11 cellular contexts compared by ENCODE assay signal in the genomic region with DNA sequence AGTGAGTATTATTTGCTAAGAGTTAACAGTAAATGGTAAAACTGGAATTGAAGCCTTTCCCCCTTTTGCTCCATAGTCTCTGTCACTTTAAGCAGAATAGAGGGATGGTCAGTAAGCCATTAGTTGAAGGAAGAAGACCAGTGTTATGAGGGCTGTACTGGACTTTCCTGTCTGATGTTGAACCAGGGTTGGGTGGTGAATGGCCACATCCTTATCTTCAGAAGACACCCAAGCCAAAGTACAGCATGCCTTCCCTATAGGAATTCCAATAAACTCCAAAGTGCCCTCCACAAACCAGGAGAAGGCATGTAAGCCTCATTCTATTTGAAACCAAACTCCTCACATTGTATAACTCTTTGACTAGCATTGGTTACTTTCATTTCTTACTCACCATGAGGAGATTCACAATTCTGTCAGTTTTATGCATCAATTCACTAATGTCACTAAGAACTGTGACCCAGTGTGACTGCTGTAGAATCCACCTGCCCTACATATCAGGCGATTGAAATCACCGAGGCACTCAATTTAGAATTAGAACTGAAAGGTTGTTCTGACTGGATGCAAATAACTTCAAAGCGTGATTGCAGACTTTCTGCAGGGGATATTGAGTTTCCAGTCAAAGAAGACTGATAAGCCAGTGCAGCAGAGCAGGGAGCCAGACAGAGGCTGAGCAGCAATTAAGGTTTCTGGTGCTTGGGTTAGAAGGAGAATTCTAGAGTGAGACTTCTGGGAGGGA.
A peak's percentile ranks its signal among the peaks of the same experiment; 100 is the strongest.
DNase-seq lines count a peak whose midpoint lies in the region; ATAC-seq lines count a peak whose summit lies in the region.
"Had no signal": no experiment of that assay in that cellular context is flagged by ENCODE, and none has a peak within 500 bp of the region (broad histone marks: within the 10 kb centered on the region; RNA-seq: fewer than 3 reads in every experiment).

No MANE protein-coding gene starts in this region.

- H3K27me3 Mint-ChIP-seq in memory B cell: no peaks in the 10 kb centered on the region

- peaks cover 10% of the 10 kb centered on the region for H3K4me1 Mint-ChIP-seq in memory B cell

- no peaks in the 10 kb centered on the region for H3K36me3 Mint-ChIP-seq in memory B cell

- peak overlapping the region; percentile 27 for H3K4me3 Mint-ChIP-seq in memory B cell

- ATAC-seq in GM18867 (IDR thresholded peaks at IDR 0.05; ENCODE audit: unreplicated experiment) (peak; percentile 95), GM21619 (IDR thresholded peaks at IDR 0.05; ENCODE audit: unreplicated experiment) (peak; percentile 94), HG03175 (IDR thresholded peaks at IDR 0.05; ENCODE audit: unreplicated experiment) (peak; percentile 93), memory B cell (ENCODE audit: low read depth) (no peak)
- ATAC-seq: body of pancreas, right lobe of liver had no signal

- DNase-seq in memory B cell (ENCODE audit: low spot score in 2 of 2): no peak
- DNase-seq in UCSD-AML1 (lab: John Stamatoyannopoulos, UW; ENCODE audit: unreplicated experiment): no peak
- no peak for DNase-seq in NCI-H2081 (lab: John Stamatoyannopoulos, UW)
- no peak for DNase-seq in SW480 (ENCODE audit: low spot score)
- DNase-seq in NCI-H524 (lab: John Stamatoyannopoulos, UW): no peak
- DNase-seq: body of pancreas, mesenchymal stem cell, right lobe of liver had no signal

- no peak overlapping the region for H3K27ac Mint-ChIP-seq in memory B cell

- H3K9me3 Mint-ChIP-seq in memory B cell: peaks cover under 1% of the 10 kb centered on the region
